In the genomic region with DNA sequence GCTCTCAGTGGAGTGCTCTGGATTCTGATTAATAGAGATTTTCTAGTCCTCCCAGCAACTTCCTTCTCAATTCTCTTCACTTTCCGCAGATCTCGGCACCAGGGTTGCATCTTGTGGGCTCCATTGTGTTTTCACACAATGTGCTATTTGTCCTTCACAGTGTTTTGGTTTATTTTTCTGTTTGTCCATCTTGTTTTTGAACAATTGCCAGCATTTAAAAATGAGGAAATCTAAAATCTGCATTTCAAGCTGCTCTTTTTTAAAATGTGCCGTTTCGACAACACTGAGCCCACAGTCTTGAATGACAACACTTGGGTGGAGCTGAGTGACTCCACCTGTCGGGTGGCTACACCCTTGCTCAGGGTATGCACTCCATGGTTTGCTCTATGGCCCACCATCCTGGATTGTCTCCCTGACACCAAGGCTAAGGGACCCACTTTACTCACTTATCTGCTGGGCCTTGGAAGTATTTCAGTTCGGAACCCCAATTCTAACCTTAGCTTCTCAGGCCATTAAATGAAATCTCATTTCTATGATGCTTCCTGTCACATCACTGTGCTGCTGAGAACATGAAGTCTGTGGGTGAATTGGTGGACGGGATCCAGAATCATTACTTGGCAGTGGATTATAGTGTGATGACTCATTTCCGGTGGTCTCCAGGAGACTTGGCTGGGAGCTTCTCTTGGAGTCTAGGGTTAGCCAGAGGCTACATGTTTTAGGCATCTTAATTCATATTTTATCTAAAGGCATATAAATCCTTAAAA, we compare ENCODE assay signal across 12 cellular contexts. TPM values are rescaled to one million over a fixed set of nuclear protein-coding genes. Genes with fewer than 3 reads are reported as not detected.
DNase-seq lines count a peak whose midpoint lies in the region; TF ChIP-seq lines count a peak whose summit lies in the region.
"Had no signal": no experiment of that assay in that cellular context is flagged by ENCODE, and none has a peak within 500 bp of the region (broad histone marks: within the 10 kb centered on the region; RNA-seq: fewer than 3 reads in every experiment).

No MANE protein-coding gene starts in this region.

- H3K4me3 ChIP-seq in fibroblast of villous mesenchyme (ENCODE audit: low read depth, low read length) (no peak overlapping the region), trophoblast cell (ENCODE audit: low read depth, low read length) (no peak overlapping the region)

- H2BK120ac ChIP-seq in trophoblast cell (ENCODE audit: insufficient read depth, low read length, poor library complexity) = no peak overlapping the region

- no peak overlapping the region for H3K4ac ChIP-seq in trophoblast cell (ENCODE audit: low read depth, low read length)

- no peak overlapping the region for H3K4me3 Mint-ChIP-seq in activated T-helper 2 cell treated with anti-CD3 and anti-CD28 coated beads, Interferon-gamma antibody, Interleukin-2, Interleukin-4, amounts not matched to agents 10 μg/mL and 5 μg/mL and 100 μg/mL, durations not matched to agents 14 hours and 24 hours and 36 hours (ENCODE audit: low read depth)
- H3K4me3 Mint-ChIP-seq: activated CD4-positive, alpha-beta T cell treated with anti-CD3 and anti-CD28 coated beads for 36 hours; B cell had no signal

- no peaks in the 10 kb centered on the region for H3K4me1 ChIP-seq in trophoblast cell (ENCODE audit: control insufficient read depth in 1 of 2, insufficient read depth in 2 of 2, low read length in 2 of 2)

- H3K27me3 ChIP-seq in trophoblast cell (ENCODE audit: insufficient read depth, low read length) = no peaks in the 10 kb centered on the region

- intact Hi-C loops in activated T-helper 2 cell treated with anti-CD3 and anti-CD28 coated beads, Interferon-gamma antibody, Interleukin-2, Interleukin-4, amounts not matched to agents 10 μg/mL and 5 μg/mL and 100 μg/mL, durations not matched to agents 14 hours and 24 hours and 36 hours (cut with micrococcal nuclease) = no loop called here

- no peak overlapping the region for H2BK12ac ChIP-seq in trophoblast cell (ENCODE audit: low read length)

- no peak overlapping the region for H2AK5ac ChIP-seq in trophoblast cell (ENCODE audit: low read length)

- H3K14ac ChIP-seq in trophoblast cell (ENCODE audit: low read length) = no peak overlapping the region

- H2AFZ ChIP-seq in trophoblast cell (ENCODE audit: insufficient read depth, low read length, poor library complexity) = no peak overlapping the region

- no peak overlapping the region for H3K18ac ChIP-seq in trophoblast cell (ENCODE audit: low read length)

- no peak for TF ChIP-seq CTCF in fibroblast of villous mesenchyme (IDR thresholded peaks at IDR 0.05; ENCODE audit: insufficient read depth, low read depth, low read length)

- DNase-seq in NCI-H345 (lab: John Stamatoyannopoulos, UW) (peak; percentile 34), NCI-H345 treated with DMSO at 0.1 percent for 48 hours (lab: John Stamatoyannopoulos, UW; ENCODE audit: unreplicated experiment) (no peak), SK-MEL-5 (ENCODE audit: low read depth, low spot score) (peak; percentile 24), fibroblast of villous mesenchyme (ENCODE audit: low read depth) (peak; percentile 55), substantia nigra (lab: John Stamatoyannopoulos, UW) (peak in 12 of 49 donors; percentile 7 to 62 (median 22)), trophoblast cell (no peak), NCI-H1694 (lab: John Stamatoyannopoulos, UW) (no peak)
- no peak for DNase-seq in activated T-helper 2 cell treated with anti-CD3 and anti-CD28 coated beads, Interferon-gamma antibody, Interleukin-2, Interleukin-4, amounts not matched to agents 10 μg/mL and 5 μg/mL and 100 μg/mL, durations not matched to agents 14 hours and 24 hours and 36 hours (ENCODE audit: low spot score)
- DNase-seq: activated CD4-positive, alpha-beta T cell treated with anti-CD3 and anti-CD28 coated beads for 36 hours; cortex of kidney; NCI-H187 had no signal

- no peak overlapping the region for H4K91ac ChIP-seq in trophoblast cell (ENCODE audit: low read depth, low read length)

- H3K27ac Mint-ChIP-seq in activated T-helper 2 cell treated with anti-CD3 and anti-CD28 coated beads, Interferon-gamma antibody, Interleukin-2, Interleukin-4, amounts not matched to agents 10 μg/mL and 5 μg/mL and 100 μg/mL, durations not matched to agents 14 hours and 24 hours and 36 hours = no peak overlapping the region
- H3K27ac Mint-ChIP-seq: activated CD4-positive, alpha-beta T cell treated with anti-CD3 and anti-CD28 coated beads for 36 hours; B cell had no signal

- H3K23ac ChIP-seq in trophoblast cell (ENCODE audit: low read length) = no peak overlapping the region

- no peaks in the 10 kb centered on the region for H3K27me3 Mint-ChIP-seq in activated T-helper 2 cell treated with anti-CD3 and anti-CD28 coated beads, Interferon-gamma antibody, Interleukin-2, Interleukin-4, amounts not matched to agents 10 μg/mL and 5 μg/mL and 100 μg/mL, durations not matched to agents 14 hours and 24 hours and 36 hours (ENCODE audit: low read depth)

- H3K4me2 ChIP-seq in trophoblast cell (ENCODE audit: low read length) = no peak overlapping the region

- H4K12ac ChIP-seq in trophoblast cell (ENCODE audit: low read depth, low read length) = no peak overlapping the region

- H4K8ac ChIP-seq in trophoblast cell (ENCODE audit: low read depth, low read length) = no peak overlapping the region

- no peaks in the 10 kb centered on the region for H3K36me3 Mint-ChIP-seq in activated T-helper 2 cell treated with anti-CD3 and anti-CD28 coated beads, Interferon-gamma antibody, Interleukin-2, Interleukin-4, amounts not matched to agents 10 μg/mL and 5 μg/mL and 100 μg/mL, durations not matched to agents 14 hours and 24 hours and 36 hours (ENCODE audit: low read depth)

- no peaks in the 10 kb centered on the region for H3K4me1 Mint-ChIP-seq in activated T-helper 2 cell treated with anti-CD3 and anti-CD28 coated beads, Interferon-gamma antibody, Interleukin-2, Interleukin-4, amounts not matched to agents 10 μg/mL and 5 μg/mL and 100 μg/mL, durations not matched to agents 14 hours and 24 hours and 36 hours (ENCODE audit: low read depth)
- H3K4me1 Mint-ChIP-seq: activated CD4-positive, alpha-beta T cell treated with anti-CD3 and anti-CD28 coated beads for 36 hours; B cell had no signal

- peak overlapping the region; percentile 52 for H3K27ac ChIP-seq in substantia nigra (ENCODE audit: low read depth, low read length, poor library complexity, severe bottlenecking)
- H3K27ac ChIP-seq in trophoblast cell (ENCODE audit: low read depth, low read length) = no peak overlapping the region

- in situ Hi-C loops in SK-MEL-5 (cut with HindIII; ENCODE audit: low pct_unique_long_range_greater_than_20kb, low sequenced_read_pairs) = no loop called here

- H3K9me3 ChIP-seq in trophoblast cell (ENCODE audit: insufficient read depth, low read depth, low read length) = no peaks in the 10 kb centered on the region

- no peaks in the 10 kb centered on the region for H3K79me1 ChIP-seq in trophoblast cell (ENCODE audit: low read length)

- H3K36me3 ChIP-seq in trophoblast cell (ENCODE audit: control insufficient read depth in 1 of 2, insufficient read depth in 2 of 2, low read length in 2 of 2) = no peaks in the 10 kb centered on the region

- H3K79me2 ChIP-seq in trophoblast cell (ENCODE audit: control insufficient read depth, insufficient read depth, low read length, poor library complexity) = no peaks in the 10 kb centered on the region

- no peak overlapping the region for H3K9ac ChIP-seq in trophoblast cell (ENCODE audit: low read length)

- no CpG with 5 or more reads among the region's 8 CpGs for WGBS in trophoblast cell (ENCODE audit: extremely low coverage, insufficient coverage, insufficient read length)

- H2BK5ac ChIP-seq in trophoblast cell (ENCODE audit: low read depth, low read length, poor library complexity) = no peak overlapping the region

- H3K9me3 Mint-ChIP-seq in activated T-helper 2 cell treated with anti-CD3 and anti-CD28 coated beads, Interferon-gamma antibody, Interleukin-2, Interleukin-4, amounts not matched to agents 10 μg/mL and 5 μg/mL and 100 μg/mL, durations not matched to agents 14 hours and 24 hours and 36 hours = no peaks in the 10 kb centered on the region

RNA-seq across cellular contexts. Expression of a gene that starts 3.4 kb away (rescaled TPM):
- total RNA-seq in SK-MEL-5 (2014; rRNA removed; shearing (Covaris generic)) = not detected in 2 replicates
- polyA plus RNA-seq in SK-MEL-5 (2015; cell fraction: cytosol; rRNA removed) = not detected in 2 replicates
- not detected in 2 replicates for polyA plus RNA-seq in SK-MEL-5 (2015; cell fraction: nucleus; rRNA removed)
- total RNA-seq in fibroblast of villous mesenchyme = not detected in 2 replicates
- 0.21 and 0.37 TPM in 2 replicates for polyA plus RNA-seq in trophoblast cell (2013)
- not detected in 2 replicates for total RNA-seq in activated T-helper 2 cell treated with anti-CD3 and anti-CD28 coated beads, Interferon-gamma antibody, Interleukin-2, Interleukin-4, amounts not matched to agents 10 μg/mL and 5 μg/mL and 100 μg/mL, durations not matched to agents 14 hours and 24 hours and 36 hours
- total RNA-seq: activated CD4-positive, alpha-beta T cell treated with anti-CD3 and anti-CD28 coated beads for 36 hours; B cell had no signal

Comparison
In these comparisons a context has a peak if more than half of its experiments do, and no peak if none do; other contexts are left out.
1. DNase-seq: peak in NCI-H345 (single experiment), SK-MEL-5 (single experiment) and fibroblast of villous mesenchyme (single experiment); none in NCI-H345 treated with DMSO at 0.1 percent for 48 hours (single experiment), trophoblast cell (0 of 2), activated T-helper 2 cell treated with anti-CD3 and anti-CD28 coated beads, Interferon-gamma antibody, Interleukin-2, Interleukin-4, amounts not matched to agents 10 μg/mL and 5 μg/mL and 100 μg/mL, durations not matched to agents 14 hours and 24 hours and 36 hours (single experiment) and NCI-H1694 (single experiment).